ENCODE assay signal across 10 cellular contexts in genomic region chr3:98536456-98537017, GRCh38. TPM values are rescaled to one million over a fixed set of nuclear protein-coding genes. Genes with fewer than 3 reads are reported as not detected.
DNase-seq lines count a peak whose midpoint lies in the region; ATAC-seq and TF ChIP-seq lines count a peak whose summit lies in the region.
"Had no signal": no experiment of that assay in that cellular context is flagged by ENCODE, and none has a peak within 500 bp of the region (broad histone marks: within the 10 kb centered on the region; RNA-seq: fewer than 3 reads in every experiment).

No MANE protein-coding gene starts in this region.

- no peak overlapping the region for H3K4me3 ChIP-seq in neural progenitor cell

- no peak for TF ChIP-seq CTCF in neural progenitor cell (IDR thresholded peaks at IDR 0.05)

- POLR2A ChIA-PET in HEK293T (lab: Yijun Ruan, JAX), result interaction anchor here (1.2 kb wide), 1 partner anchor 14 kb away, joined by 6 read pairs; the partner anchor contains the start of gene CLDND1

- no peak overlapping the region for H3K27ac ChIP-seq in neural progenitor cell

- no peaks in the 10 kb centered on the region for H3K36me3 ChIP-seq in neural progenitor cell

- no peaks in the 10 kb centered on the region for H4K20me1 ChIP-seq in neural progenitor cell (ENCODE audit: low read depth)

- H3K4me3 Mint-ChIP-seq in memory B cell (peak overlapping the region; percentile 79), neural progenitor cell (no peak overlapping the region)

- H3K27me3 Mint-ChIP-seq in memory B cell (no peaks in the 10 kb centered on the region), neural progenitor cell (ENCODE audit: insufficient read depth, low read depth) (peaks cover 4% of the 10 kb centered on the region)

- peaks cover 3% of the 10 kb centered on the region for H3K4me1 Mint-ChIP-seq in memory B cell
- no peaks in the 10 kb centered on the region for H3K4me1 Mint-ChIP-seq in neural progenitor cell

- no peak for DNase-seq in memory B cell (ENCODE audit: low spot score in 2 of 2)
- DNase-seq in HEK293T (ENCODE audit: extremely low spot score), result no peak
- DNase-seq in NCI-H1694 treated with DMSO at 0.1 percent for 48 hours (lab: John Stamatoyannopoulos, UW), result no peak
- no peak for DNase-seq in neural progenitor cell (ENCODE audit: low spot score)
- no peak for DNase-seq in C1 segment of cervical spinal cord (lab: John Stamatoyannopoulos, UW)
- DNase-seq: activated gamma-delta T cell treated with Interleukin-2 at 50 U/mL for 16 hours, GOT3 had no signal

- H2AFZ ChIP-seq in neural progenitor cell (replicated peaks), result no peak overlapping the region

- H3K27me3 ChIP-seq in neural progenitor cell, result no peaks in the 10 kb centered on the region

- ATAC-seq in GM21526 (IDR thresholded peaks at IDR 0.05; ENCODE audit: low FRiP score, unreplicated experiment) (peak; percentile 72), HG03432 (IDR thresholded peaks at IDR 0.05; ENCODE audit: unreplicated experiment) (peak; percentile 75), memory B cell (ENCODE audit: low read depth) (peak; percentile 11)

- peak; percentile 64 for TF ChIP-seq POLR2A in GM18526 (IDR thresholded peaks at IDR 0.05; ENCODE audit: extremely low read depth, insufficient read length)

- H3K4me1 ChIP-seq in neural progenitor cell, result no peaks in the 10 kb centered on the region

- H3K9ac ChIP-seq in neural progenitor cell, result no peak overlapping the region

- no peaks in the 10 kb centered on the region for H3K9me3 Mint-ChIP-seq in memory B cell
- H3K9me3 Mint-ChIP-seq in neural progenitor cell, result no peaks in the 10 kb centered on the region

- H3K4me2 ChIP-seq in neural progenitor cell, result no peak overlapping the region

- H3K36me3 Mint-ChIP-seq in memory B cell (peaks cover 3% of the 10 kb centered on the region), neural progenitor cell (no peaks in the 10 kb centered on the region)

- H3K27ac Mint-ChIP-seq in memory B cell, result peak overlapping the region; percentile 88
- H3K27ac Mint-ChIP-seq in neural progenitor cell, result no peak overlapping the region

- CTCF ChIA-PET in HEK293T (lab: Yijun Ruan, JAX), result no interaction called here

- H3K9me3 ChIP-seq in neural progenitor cell (ENCODE audit: low read depth), result no peaks in the 10 kb centered on the region

- no peaks in the 10 kb centered on the region for H3K79me2 ChIP-seq in neural progenitor cell (ENCODE audit: low read depth)

- H3F3A ChIP-seq in neural progenitor cell (ENCODE audit: low read depth), result no peaks in the 10 kb centered on the region

TF ChIP-seq in HEK293T, 16 proteins besides CTCF, POLR2A, EP300 and RAD21:
- TF ChIP-seq SUZ12 (IDR thresholded peaks at IDR 0.05) (no peak), HDGF (IDR thresholded peaks at IDR 0.05; ENCODE audit: borderline replicate concordance) (no peak), FOXM1 (IDR thresholded peaks at IDR 0.05; ENCODE audit: borderline replicate concordance) (no peak), ZNF384 (IDR thresholded peaks at IDR 0.05) (no peak), FOXA1 (IDR thresholded peaks at IDR 0.05) (no peak), BHLHE40 (IDR thresholded peaks at IDR 0.05; ENCODE audit: borderline replicate concordance) (no peak), CTBP1 (IDR thresholded peaks at IDR 0.05; ENCODE audit: borderline replicate concordance) (no peak), TARDBP (IDR thresholded peaks at IDR 0.05) (no peak), L3MBTL2 (conservative IDR thresholded peaks at IDR 0.05) (no peak), ELF4 (IDR thresholded peaks at IDR 0.05) (no peak), SP1 (IDR thresholded peaks at IDR 0.05) (no peak), NFRKB (IDR thresholded peaks at IDR 0.05) (no peak), FOXK2 (IDR thresholded peaks at IDR 0.05) (no peak), LEF1 (IDR thresholded peaks at IDR 0.05; ENCODE audit: borderline replicate concordance) (no peak), ARNT (IDR thresholded peaks at IDR 0.05) (no peak)

RNA-seq across cellular contexts. Expression of gene GPR15, which starts 4.8 kb away (rescaled TPM):
- total RNA-seq in neural progenitor cell (ENCODE audit: low replicate concordance), result not detected in 2 replicates

RNA-seq across cellular contexts. Expression of gene CLDND1, which starts 13.8 kb away (rescaled TPM):
- total RNA-seq in neural progenitor cell (ENCODE audit: low replicate concordance), result 110 and 176 TPM in 2 replicates

RNA-seq across cellular contexts. Expression of gene OR5K2, which starts 39.1 kb away (rescaled TPM):
- total RNA-seq in neural progenitor cell (ENCODE audit: low replicate concordance), result not detected in 2 replicates

RNA-seq across cellular contexts. Expression of gene CPOX, which starts 56.9 kb away (rescaled TPM):
- total RNA-seq in neural progenitor cell (ENCODE audit: low replicate concordance), result 26.3 and 31.3 TPM in 2 replicates

Comparison
In these comparisons a context has a peak if more than half of its experiments do, and no peak if none do; other contexts are left out.
1. ATAC-seq: peak in every context shown above with its lines; median percentile 75 in HG03432; 72 in GM21526; 11 in memory B cell.